Comparison of ENCODE assay signal across 13 cellular contexts in genomic region chr2:105177008-105177407, GRCh38.
DNase-seq lines count a peak whose midpoint lies in the region; ATAC-seq and TF ChIP-seq lines count a peak whose summit lies in the region.
"Had no signal": no experiment of that assay in that cellular context is flagged by ENCODE, and none has a peak within 500 bp of the region (broad histone marks: within the 10 kb centered on the region; RNA-seq: fewer than 3 reads in every experiment).

No MANE protein-coding gene starts in this region.

- no peaks in the 10 kb centered on the region for H4K20me1 ChIP-seq in BLaER1

- H3K27ac Mint-ChIP-seq in IgD-negative memory B cell (peak overlapping the region; percentile 89 to 96 (median 92)), activated B cell treated with CpG ODN at 0.5 μM for 24 hours (peak overlapping the region; percentile 77)
- peak overlapping the region; percentile 1 for H3K27ac Mint-ChIP-seq in stimulated activated memory B cell treated with anti-CD40 and anti-IgM and Interleukin-4, amounts not matched to agents 10 μg/mL and 1 μg/mL and 100 μg/mL, for 72 hours
- H3K27ac Mint-ChIP-seq: GM23338 had no signal

- peaks cover 33 to 50% (median 48%) of the 10 kb centered on the region in 3 donors for H3K4me1 Mint-ChIP-seq in IgD-negative memory B cell
- H3K4me1 Mint-ChIP-seq in activated B cell treated with CpG ODN at 0.5 μM for 24 hours = peaks cover 64% of the 10 kb centered on the region
- H3K4me1 Mint-ChIP-seq in stimulated activated memory B cell treated with anti-CD40 and anti-IgM and Interleukin-4, amounts not matched to agents 10 μg/mL and 1 μg/mL and 100 μg/mL, for 72 hours = peaks cover 69% of the 10 kb centered on the region

- CTCF ChIA-PET in activated B cell treated with CpG ODN at 0.5 μM for 24 hours (lab: Charles Lee) = no interaction called here

- H3K36me3 Mint-ChIP-seq in IgD-negative memory B cell (peaks cover 4% of the 10 kb centered on the region), activated B cell treated with CpG ODN at 0.5 μM for 24 hours (ENCODE audit: low read depth) (peaks cover 3% of the 10 kb centered on the region)
- H3K36me3 Mint-ChIP-seq in stimulated activated memory B cell treated with anti-CD40 and anti-IgM and Interleukin-4, amounts not matched to agents 10 μg/mL and 1 μg/mL and 100 μg/mL, for 72 hours = peaks cover 12% of the 10 kb centered on the region

- H3K27ac ChIP-seq in BLaER1 = no peak overlapping the region

- peaks cover 37% of the 10 kb centered on the region for H3K4me1 ChIP-seq in BLaER1
- H3K4me1 ChIP-seq: BE2C had no signal

- intact Hi-C loops in activated B cell treated with CpG ODN at 0.5 μM for 24 hours (cut with micrococcal nuclease) = loop anchor here (5.0 to 10.0 kb wide), 2 partner anchors 35 to 58 kb away; no protein-coding TSS in a partner anchor

- POLR2A ChIA-PET in activated B cell treated with CpG ODN at 0.5 μM for 24 hours (lab: Charles Lee) = no interaction called here

- H3K4me3 ChIP-seq in BLaER1 = no peak overlapping the region
- H3K4me3 ChIP-seq: GM12878, GM23338 had no signal

- DNase-seq in activated B cell treated with CpG ODN at 0.5 μM for 24 hours (no peak), glomerular visceral epithelial cell (ENCODE audit: extremely low spot score) (no peak), DMS114 treated with DMSO at 0.1 percent for 48 hours (lab: John Stamatoyannopoulos, UW; ENCODE audit: unreplicated experiment) (no peak)
- DNase-seq: BE2C, DMS 273 treated with DMSO at 0.1 percent for 48 hours, DMS79, H7 had no signal

- H3K4me2 ChIP-seq in BLaER1 = peak overlapping the region; percentile 72

- H3K27me3 Mint-ChIP-seq in IgD-negative memory B cell (no peaks in the 10 kb centered on the region), activated B cell treated with CpG ODN at 0.5 μM for 24 hours (no peaks in the 10 kb centered on the region)
- H3K27me3 Mint-ChIP-seq in stimulated activated memory B cell treated with anti-CD40 and anti-IgM and Interleukin-4, amounts not matched to agents 10 μg/mL and 1 μg/mL and 100 μg/mL, for 72 hours = no peaks in the 10 kb centered on the region

- ATAC-seq in activated B cell treated with CpG ODN at 0.5 μM for 24 hours (ENCODE audit: low read depth) (no peak), SK-N-SH treated with all-trans-retinoic acid at 6 μM for 48 hours (no peak)
- no peak for ATAC-seq in stimulated activated memory B cell treated with anti-CD40 and anti-IgM and Interleukin-4, amounts not matched to agents 10 μg/mL and 1 μg/mL and 100 μg/mL, for 72 hours
- ATAC-seq: GM12878 had no signal

- no peaks in the 10 kb centered on the region for H3K36me3 ChIP-seq in BLaER1
- H3K36me3 ChIP-seq: BE2C had no signal

- H3K9me3 ChIP-seq in BLaER1 = peaks cover 16% of the 10 kb centered on the region
- H3K9me3 ChIP-seq: BE2C had no signal

- H3K9ac ChIP-seq in BLaER1 = no peak overlapping the region

- peaks cover 2 to 12% (median 5%) of the 10 kb centered on the region in 3 donors for H3K9me3 Mint-ChIP-seq in IgD-negative memory B cell
- peaks cover 14% of the 10 kb centered on the region for H3K9me3 Mint-ChIP-seq in activated B cell treated with CpG ODN at 0.5 μM for 24 hours
- H3K9me3 Mint-ChIP-seq in stimulated activated memory B cell treated with anti-CD40 and anti-IgM and Interleukin-4, amounts not matched to agents 10 μg/mL and 1 μg/mL and 100 μg/mL, for 72 hours = peaks cover 9% of the 10 kb centered on the region

- no peak for TF ChIP-seq CTCF in activated B cell treated with CpG ODN at 0.5 μM for 24 hours (IDR thresholded peaks at IDR 0.05)

- H3K27me3 ChIP-seq in BLaER1 = no peaks in the 10 kb centered on the region
- H3K27me3 ChIP-seq: BE2C had no signal

- peak overlapping the region; percentile 41 to 92 (median 80) for H3K4me3 Mint-ChIP-seq in IgD-negative memory B cell
- peak overlapping the region; percentile 59 for H3K4me3 Mint-ChIP-seq in activated B cell treated with CpG ODN at 0.5 μM for 24 hours
- peak overlapping the region; percentile 63 for H3K4me3 Mint-ChIP-seq in stimulated activated memory B cell treated with anti-CD40 and anti-IgM and Interleukin-4, amounts not matched to agents 10 μg/mL and 1 μg/mL and 100 μg/mL, for 72 hours
- H3K4me3 Mint-ChIP-seq: GM23338 had no signal

TF ChIP-seq in SK-N-SH treated with all-trans-retinoic acid at 6 μM for 48 hours, 23 proteins besides CTCF, POLR2A, EP300 and RAD21:
- TF ChIP-seq ESRRG (CRISPR knock-in tag; IDR thresholded peaks at IDR 0.05) (no peak), RARB (CRISPR knock-in tag; IDR thresholded peaks at IDR 0.05) (no peak), CREB5 (CRISPR knock-in tag; IDR thresholded peaks at IDR 0.05; ENCODE audit: low read depth) (no peak), TCF4 (CRISPR knock-in tag; IDR thresholded peaks at IDR 0.05; ENCODE audit: borderline replicate concordance) (no peak), ZNF70 (CRISPR knock-in tag; IDR thresholded peaks at IDR 0.05) (no peak), ZFP30 (CRISPR knock-in tag; IDR thresholded peaks at IDR 0.05) (no peak), OSR1 (CRISPR knock-in tag; IDR thresholded peaks at IDR 0.05) (no peak), POU6F1 (CRISPR knock-in tag; IDR thresholded peaks at IDR 0.05; ENCODE audit: borderline replicate concordance, low read depth) (no peak), ZFP3 (CRISPR knock-in tag; IDR thresholded peaks at IDR 0.05) (no peak), CSRNP3 (CRISPR knock-in tag; IDR thresholded peaks at IDR 0.05) (no peak), GLIS3 (CRISPR knock-in tag; IDR thresholded peaks at IDR 0.05) (no peak), BACH2 (CRISPR knock-in tag; IDR thresholded peaks at IDR 0.05; ENCODE audit: borderline replicate concordance) (no peak), ZNF565 (CRISPR knock-in tag; conservative IDR thresholded peaks at IDR 0.05; ENCODE audit: low read depth) (no peak), ARNTL (CRISPR knock-in tag; IDR thresholded peaks at IDR 0.05; ENCODE audit: borderline replicate concordance, low read depth) (no peak), SNAI2 (CRISPR knock-in tag; IDR thresholded peaks at IDR 0.05) (no peak), ZNF8 (CRISPR knock-in tag; IDR thresholded peaks at IDR 0.05) (no peak), ISL1 (CRISPR knock-in tag; IDR thresholded peaks at IDR 0.05) (no peak), PATZ1 (CRISPR knock-in tag; IDR thresholded peaks at IDR 0.05; ENCODE audit: borderline replicate concordance) (no peak), PPARA (CRISPR knock-in tag; IDR thresholded peaks at IDR 0.05; ENCODE audit: borderline replicate concordance) (no peak), ZC3H10 (CRISPR knock-in tag; IDR thresholded peaks at IDR 0.05) (no peak)

Comparison
In these comparisons a context has a peak if more than half of its experiments do, and no peak if none do; other contexts are left out.
1. H3K27ac Mint-ChIP-seq: peak in every context shown above with its lines; median percentile 92 in IgD-negative memory B cell; 77 in activated B cell treated with CpG ODN at 0.5 μM for 24 hours; 1 in stimulated activated memory B cell treated with anti-CD40 and anti-IgM and Interleukin-4, amounts not matched to agents 10 μg/mL and 1 μg/mL and 100 μg/mL, for 72 hours.